In genomic region chr17:27807567-27808470, GRCh38 we compare ENCODE assay signal across 7 cellular contexts. TPM values are rescaled to one million over a fixed set of nuclear protein-coding genes. Genes with fewer than 3 reads are reported as not detected.
DNase-seq lines count a peak whose midpoint lies in the region; ATAC-seq and TF ChIP-seq lines count a peak whose summit lies in the region.

No MANE protein-coding gene starts in this region.

- TF ChIP-seq CTCF in OCI-LY7 (conservative IDR thresholded peaks at IDR 0.05; ENCODE audit: low read length) (no peak), MCF 10A (IDR thresholded peaks at IDR 0.05; ENCODE audit: unreplicated experiment) (no peak)

- H2BK15ac ChIP-seq in neuronal stem cell (ENCODE audit: low read length) = no peak overlapping the region

- peaks cover 0 to 21% (median 0%) of the 10 kb centered on the region in 3 experiments for H3K27me3 ChIP-seq in neuronal stem cell (ENCODE audit: control insufficient read depth in 3 of 3, insufficient read depth in 3 of 3, low read depth in 1 of 3, low read length in 3 of 3)

- H3K36me3 Mint-ChIP-seq in activated naive CD4-positive, alpha-beta T cell treated with anti-CD3 and anti-CD28 coated beads, Interleukin-2, amount 50 U/mL, for 24 hours = no peaks in the 10 kb centered on the region
- H3K36me3 Mint-ChIP-seq in MCF 10A (ENCODE audit: insufficient read depth, unreplicated experiment) = no peaks in the 10 kb centered on the region

- H3K4me1 ChIP-seq in OCI-LY7 (ENCODE audit: insufficient read depth, low read length, poor library complexity, severe bottlenecking) = peaks cover 13% of the 10 kb centered on the region
- H3K4me1 ChIP-seq in neuronal stem cell (ENCODE audit: control insufficient read depth in 2 of 2, insufficient read depth in 1 of 2, low read depth in 1 of 2, low read length in 2 of 2) = peaks cover 0 to 3% of the 10 kb centered on the region in 2 donors

- H3K14ac ChIP-seq in neuronal stem cell (ENCODE audit: low read length) = peak overlapping the region; percentile 25

- H2BK12ac ChIP-seq in neuronal stem cell (ENCODE audit: low read length) = no peak overlapping the region

- H3K9me3 ChIP-seq in OCI-LY7 (ENCODE audit: low read length) = no peaks in the 10 kb centered on the region
- H3K9me3 ChIP-seq in neuronal stem cell (replicated peaks in 1 of 2; ENCODE audit: control insufficient read depth in 2 of 2, insufficient read depth in 1 of 2, low read depth in 1 of 2, low read length in 2 of 2) = peaks cover 0 to 3% of the 10 kb centered on the region in 2 donors

- H3K27ac Mint-ChIP-seq in activated naive CD4-positive, alpha-beta T cell treated with anti-CD3 and anti-CD28 coated beads, Interleukin-2, amount 50 U/mL, for 24 hours = peak overlapping the region; percentile 93
- H3K27ac Mint-ChIP-seq in MCF 10A (ENCODE audit: low read depth, unreplicated experiment) = no peak overlapping the region

- no peak overlapping the region for H3K27ac ChIP-seq in OCI-LY7 (ENCODE audit: low read depth, low read length, poor library complexity, severe bottlenecking)
- H3K27ac ChIP-seq in neuronal stem cell (replicated peaks; ENCODE audit: low read length) = no peak overlapping the region

- no peak overlapping the region for H4K8ac ChIP-seq in neuronal stem cell (ENCODE audit: low read depth, low read length)

- H3K18ac ChIP-seq in neuronal stem cell (ENCODE audit: low read length) = peak overlapping the region; percentile 66

- no peaks in the 10 kb centered on the region for H3K9me3 Mint-ChIP-seq in activated naive CD4-positive, alpha-beta T cell treated with anti-CD3 and anti-CD28 coated beads, Interleukin-2, amount 50 U/mL, for 24 hours
- H3K9me3 Mint-ChIP-seq in MCF 10A (ENCODE audit: unreplicated experiment) = no peaks in the 10 kb centered on the region

- no peak overlapping the region for H2BK5ac ChIP-seq in neuronal stem cell (ENCODE audit: low read length)

- BruUV-seq in OCI-LY7 (replicated peaks; lab: Mats Ljungman, UMichigan) = no TSS peak
- BruUV-seq in MCF 10A (replicated peaks; lab: Mats Ljungman, UMichigan) = no TSS peak

- H3K4me3 Mint-ChIP-seq in activated naive CD4-positive, alpha-beta T cell treated with anti-CD3 and anti-CD28 coated beads, Interleukin-2, amount 50 U/mL, for 24 hours = peak overlapping the region; percentile 70
- no peak overlapping the region for H3K4me3 Mint-ChIP-seq in MCF 10A (ENCODE audit: unreplicated experiment)

- H3K36me3 ChIP-seq in OCI-LY7 (ENCODE audit: insufficient read depth, low read length) (no peaks in the 10 kb centered on the region), neuronal stem cell (replicated peaks in 1 of 2; ENCODE audit: control insufficient read depth in 2 of 2, insufficient read depth in 2 of 2, low read length in 2 of 2) (no peaks in the 10 kb centered on the region)

- no peak overlapping the region for H3K9ac ChIP-seq in neuronal stem cell (ENCODE audit: low read depth, low read length, poor library complexity)

- H3K4me3 ChIP-seq in OCI-LY7 (ENCODE audit: low read depth, low read length, poor library complexity, severe bottlenecking) (no peak overlapping the region), neuronal stem cell (ENCODE audit: low read length in 2 of 2) (no peak overlapping the region)

- H3K4me2 ChIP-seq in OCI-LY7 (ENCODE audit: low read length) = 0 out of 2 replicates have a peak overlapping the region, but pooled peaks have one; percentile 10
- H3K4me2 ChIP-seq in neuronal stem cell (ENCODE audit: insufficient read depth, low read length, poor library complexity, severe bottlenecking) = no peak overlapping the region

- ATAC-seq in GM18873 (IDR thresholded peaks at IDR 0.05; ENCODE audit: low FRiP score, unreplicated experiment) (peak; percentile 65), HG02884 (IDR thresholded peaks at IDR 0.05; ENCODE audit: unreplicated experiment) (peak; percentile 67)

- H3K4ac ChIP-seq in neuronal stem cell (ENCODE audit: low read length) = no peak overlapping the region

- H3K79me2 ChIP-seq in OCI-LY7 (ENCODE audit: insufficient read depth, low read depth, low read length) = no peaks in the 10 kb centered on the region

- H4K20me1 ChIP-seq in OCI-LY7 (ENCODE audit: insufficient read depth, low read length) = no peaks in the 10 kb centered on the region

- POLR2A ChIA-PET in OCI-LY7 (lab: Charles Lee) = interaction anchor here (0.5 to 1.2 kb wide), 2 partner anchors 86 to 596 kb away, joined by 5 to 7 read pairs; partner anchors contain the start of gene LYRM9
- POLR2A ChIA-PET in MCF 10A (lab: Yijun Ruan, JAX) = interaction anchor here (0.9 to 2.2 kb wide), 6 partner anchors 18 to 71 kb away, joined by 3 to 6 read pairs (median 4); no protein-coding TSS in a partner anchor

- H3K79me1 ChIP-seq in neuronal stem cell (ENCODE audit: low read depth, low read length) = no peaks in the 10 kb centered on the region

- intact Hi-C loops in OCI-LY7 (cut with micrococcal nuclease; ENCODE audit: unreplicated experiment) (no loop called here), MCF 10A (cut with micrococcal nuclease) (loop anchor here (5.0 kb wide), 1 partner anchor 54 kb away; no protein-coding TSS in a partner anchor)

- no peak overlapping the region for H2BK120ac ChIP-seq in neuronal stem cell (ENCODE audit: low read depth, low read length)

- no peaks in the 10 kb centered on the region for H3K27me3 Mint-ChIP-seq in activated naive CD4-positive, alpha-beta T cell treated with anti-CD3 and anti-CD28 coated beads, Interleukin-2, amount 50 U/mL, for 24 hours
- no peaks in the 10 kb centered on the region for H3K27me3 Mint-ChIP-seq in MCF 10A (ENCODE audit: insufficient read depth, unreplicated experiment)

- H2AFZ ChIP-seq in OCI-LY7 (ENCODE audit: low read length) (peak overlapping the region; percentile 15; the same call in 1 of the 2 replicates), neuronal stem cell (ENCODE audit: low read length) (peak overlapping the region; percentile 23)

- DNase-seq in OCI-LY7 (ENCODE audit: low spot score) (peak; percentile 11), neuronal stem cell (ENCODE audit: low spot score) (no peak), nucleus accumbens (lab: John Stamatoyannopoulos, UW) (no peak), MCF 10A (ENCODE audit: unreplicated experiment) (no peak)

- WGBS in neuronal stem cell (ENCODE audit: extremely low coverage in 2 of 2, insufficient read length in 2 of 2, insufficient replicate concordance in 1 of 2), 2 donors = no CpG with 5 or more reads among the region's 17 CpGs

- peaks cover 44% of the 10 kb centered on the region for H3K4me1 Mint-ChIP-seq in activated naive CD4-positive, alpha-beta T cell treated with anti-CD3 and anti-CD28 coated beads, Interleukin-2, amount 50 U/mL, for 24 hours
- H3K4me1 Mint-ChIP-seq in MCF 10A (ENCODE audit: insufficient read depth, unreplicated experiment) = peaks cover 7% of the 10 kb centered on the region

- H3K9me2 ChIP-seq in OCI-LY7 (ENCODE audit: insufficient read depth, low read length) = no peaks in the 10 kb centered on the region

- H4K91ac ChIP-seq in neuronal stem cell (ENCODE audit: low read depth, low read length, poor library complexity) = no peak overlapping the region

- CTCF ChIA-PET in OCI-LY7 (lab: Charles Lee; ENCODE audit: unreplicated experiment) = no interaction called here
- CTCF ChIA-PET in MCF 10A (lab: Yijun Ruan, JAX) = interaction anchor here (0.7 to 22.3 kb wide), 12 partner anchors 7 to 206 kb away, joined by 3 to 445 read pairs (median 4); partner anchors contain the start of genes LYRM9 and NOS2

- H2AK5ac ChIP-seq in neuronal stem cell (ENCODE audit: low read depth, low read length) = no peak overlapping the region

- no peak overlapping the region for H3K23ac ChIP-seq in neuronal stem cell (ENCODE audit: low read depth, low read length, poor library complexity)

RNA-seq across cellular contexts. Expression of gene NOS2, which starts 7.5 kb away (rescaled TPM):
- not detected in 2 replicates for total RNA-seq in OCI-LY7 (2014; rRNA removed; shearing (Covaris generic))
- total RNA-seq in OCI-LY7 (2022) (not detected in 2 replicates), MCF 10A (2022) (not detected in 2 replicates)
- 2.5 TPM for polyA plus RNA-seq in neuronal stem cell (2013, experiment 1 of 2)
- 2.5 TPM for polyA plus RNA-seq in neuronal stem cell (2013, experiment 2 of 2)
